9 cellular contexts compared by ENCODE assay signal in the genomic region with DNA sequence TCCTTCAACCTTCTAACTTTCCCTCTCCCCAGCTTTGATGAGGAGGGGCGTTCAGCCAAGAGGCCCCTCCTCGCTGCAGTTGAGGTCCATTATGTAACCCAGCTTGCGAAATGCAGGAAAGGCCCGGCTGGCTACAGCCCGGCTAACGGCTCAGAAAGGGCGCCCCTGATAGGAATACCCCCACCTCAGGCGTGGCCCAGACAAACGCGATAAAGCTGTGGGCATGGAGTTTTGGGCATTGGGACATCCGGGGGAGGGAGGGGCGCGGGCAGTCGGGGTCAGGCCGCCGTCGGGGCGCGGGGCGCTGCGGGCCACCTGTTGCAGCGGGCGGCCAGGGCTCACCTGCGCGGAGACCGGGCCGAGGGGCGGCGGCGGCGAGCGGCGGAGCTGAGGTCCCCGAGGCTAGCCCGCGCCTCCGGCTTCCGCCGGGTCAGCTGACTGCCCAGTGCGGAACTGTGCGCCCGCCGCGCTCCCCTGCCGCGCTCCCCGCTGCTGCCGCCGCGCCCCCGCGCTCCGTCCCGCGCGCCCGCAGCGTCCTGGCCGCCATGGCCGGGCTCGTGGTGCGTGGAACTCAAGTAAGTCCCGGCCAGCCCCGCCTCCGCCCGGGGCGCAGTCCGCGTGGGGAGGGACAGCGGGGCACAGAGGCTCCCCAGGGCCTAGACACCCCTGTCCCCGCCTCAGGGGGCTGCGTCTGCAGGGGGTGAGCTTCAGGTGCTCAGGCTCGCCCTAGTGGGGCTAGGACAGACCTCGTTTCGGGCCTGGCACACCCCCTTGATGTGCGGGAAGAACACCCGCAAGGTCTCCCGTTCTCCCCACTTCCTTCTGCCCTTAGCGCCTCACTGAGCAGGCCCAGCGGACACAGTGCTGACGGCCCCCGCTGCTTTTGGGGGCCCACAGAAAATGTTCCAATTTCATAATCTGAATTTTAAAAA. TPM values are rescaled to one million over a fixed set of nuclear protein-coding genes. Genes with fewer than 3 reads are reported as not detected.
DNase-seq lines count a peak whose midpoint lies in the region; ATAC-seq and TF ChIP-seq lines count a peak whose summit lies in the region.
"Had no signal": no experiment of that assay in that cellular context is flagged by ENCODE, and none has a peak within 500 bp of the region (broad histone marks: within the 10 kb centered on the region; RNA-seq: fewer than 3 reads in every experiment).

A gene (plus strand): TSS at position 445 of the 932 bp plus-strand sequence.

- no peak for TF ChIP-seq CTCF in neutrophil (IDR thresholded peaks at IDR 0.05)

- H3K27ac ChIP-seq in SJSA1 (no peak within 1 kb of the TSS), neutrophil (peak within 1 kb of the TSS; percentile 77)
- H3K27ac ChIP-seq: 22Rv1 had no signal

- H3K27me3 ChIP-seq in SJSA1 (replicated peaks): peaks cover 21% of the 10 kb centered on the region
- H3K27me3 ChIP-seq in neutrophil: no peaks in the 10 kb centered on the region

- H3K4me3 ChIP-seq in SJSA1 (peak within 1 kb of the TSS; percentile 12; the same call in 1 of the 2 replicates), neutrophil (ENCODE audit: low read depth in 1 of 2, low read length in 1 of 2) (peak within 1 kb of the TSS; percentile 68 to 72)

- ATAC-seq in HG03439 (IDR thresholded peaks at IDR 0.05; ENCODE audit: unreplicated experiment): no peak

- H3K9me3 ChIP-seq in SJSA1 (replicated peaks): no peaks in the 10 kb centered on the region
- H3K9me3 ChIP-seq in neutrophil: no peaks in the 10 kb centered on the region

- H3K36me3 ChIP-seq in SJSA1 (no peaks in the 10 kb centered on the region), neutrophil (no peaks in the 10 kb centered on the region)

- DNase-seq in DMS 273 (lab: John Stamatoyannopoulos, UW; ENCODE audit: unreplicated experiment) (peak; percentile 16), DMS 273 treated with DMSO at 0.1 percent for 48 hours (lab: John Stamatoyannopoulos, UW) (no peak), SJSA1 (ENCODE audit: low read depth in 1 of 2, low spot score in 2 of 2) (no peak), glomerular endothelial cell (ENCODE audit: extremely low read depth, low read depth, low spot score) (no peak), SHP77 (lab: John Stamatoyannopoulos, UW) (no peak), NCI-H510A treated with DMSO at 0.1 percent for 48 hours (lab: John Stamatoyannopoulos, UW) (no peak)

- H3K4me1 ChIP-seq in SJSA1 (replicated peaks) (peaks cover 4% of the 10 kb centered on the region; the same call in 1 of the 2 replicates), neutrophil (ENCODE audit: control insufficient read depth in 1 of 2, insufficient read depth in 1 of 2, low read depth in 1 of 2, low read length in 1 of 2) (peaks cover 31 to 37% of the 10 kb centered on the region in 2 experiments)

RNA-seq across cellular contexts. Expression of the gene that starts here (rescaled TPM):
- total RNA-seq in SJSA1 (2014; rRNA removed; shearing (Covaris generic)): not detected in 2 replicates
- total RNA-seq in glomerular endothelial cell: 19.8 and 25.7 TPM in 2 replicates

Comparison
In these comparisons a context has a peak if more than half of its experiments do, and no peak if none do; other contexts are left out.
1. RNA of the gene that starts here (total RNA-seq): 19.8 to 25.7 TPM in glomerular endothelial cell; not detected in SJSA1; every median in the first group is over 10 times any median in the second.